ENCODE assay signal across 1 cellular context in genomic region chr1:186420311-186420710, GRCh38.
TF ChIP-seq lines count a peak whose summit lies in the region.

No MANE protein-coding gene starts in this region.

TF ChIP-seq in IMR-90, 13 proteins besides CTCF, POLR2A, EP300 and RAD21:
- no peak for TF ChIP-seq NFE2L2 (IDR thresholded peaks at IDR 0.05; ENCODE audit: low read depth, low read length)
- TF ChIP-seq MAFK (IDR thresholded peaks at IDR 0.05; ENCODE audit: low read depth, low read length) = no peak
- no peak for TF ChIP-seq CEBPB (IDR thresholded peaks at IDR 0.05; ENCODE audit: low read depth, low read length)
- no peak for TF ChIP-seq RFX5 (IDR thresholded peaks at IDR 0.05; ENCODE audit: low read depth, low read length)
- TF ChIP-seq SMC3 (IDR thresholded peaks at IDR 0.05; ENCODE audit: low read depth, low read length) = no peak
- no peak for TF ChIP-seq MAZ (IDR thresholded peaks at IDR 0.05; ENCODE audit: borderline replicate concordance, low read depth, low read length)
- no peak for TF ChIP-seq ELK1 (IDR thresholded peaks at IDR 0.05; ENCODE audit: borderline replicate concordance, low read depth, low read length)
- no peak for TF ChIP-seq RCOR1 (IDR thresholded peaks at IDR 0.05; ENCODE audit: insufficient replicate concordance, low read length)
- no peak for TF ChIP-seq BHLHE40 (IDR thresholded peaks at IDR 0.05; ENCODE audit: low read depth, low read length)
- TF ChIP-seq FOS (IDR thresholded peaks at IDR 0.05; ENCODE audit: low read depth, low read length) = no peak
- TF ChIP-seq MXI1 (IDR thresholded peaks at IDR 0.05; ENCODE audit: borderline replicate concordance, low read depth, low read length) = no peak
- TF ChIP-seq CHD1 (IDR thresholded peaks at IDR 0.05; ENCODE audit: low read depth, low read length) = no peak
- TF ChIP-seq USF2 (IDR thresholded peaks at IDR 0.05; ENCODE audit: low read depth, low read length) = no peak
